In the genomic region with DNA sequence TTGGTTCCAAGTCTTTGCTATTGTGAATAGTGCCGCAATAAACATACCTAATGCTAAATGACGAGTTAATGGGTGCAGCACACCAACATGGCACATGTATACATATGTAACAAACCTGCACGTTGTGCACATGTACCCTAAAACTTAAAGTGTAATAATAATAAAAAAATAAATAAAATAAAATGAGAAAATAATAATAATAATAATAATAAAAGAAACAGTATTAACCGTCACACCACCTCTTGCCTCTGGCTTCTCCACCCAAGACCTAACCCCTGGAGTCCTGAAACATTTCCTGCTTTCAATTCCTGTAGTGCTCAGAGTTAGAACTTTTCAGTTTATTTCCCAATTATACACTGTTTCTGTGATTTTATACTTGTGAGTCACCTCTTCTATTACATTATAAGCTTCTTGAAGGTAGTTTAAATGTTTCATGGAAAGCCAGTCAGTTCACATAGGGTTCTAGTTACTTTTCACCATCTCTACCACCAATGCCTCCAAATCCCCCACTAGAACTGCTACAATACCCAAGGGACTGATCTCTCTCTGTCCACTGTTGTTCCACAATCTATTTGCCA, we compare ENCODE assay signal across 18 cellular contexts. TPM values are rescaled to one million over a fixed set of nuclear protein-coding genes. Genes with fewer than 3 reads are reported as not detected.
DNase-seq lines count a peak whose midpoint lies in the region; ATAC-seq, FAIRE-seq and TF ChIP-seq lines count a peak whose summit lies in the region.
"Had no signal": no experiment of that assay in that cellular context is flagged by ENCODE, and none has a peak within 500 bp of the region (broad histone marks: within the 10 kb centered on the region; RNA-seq: fewer than 3 reads in every experiment).

No MANE protein-coding gene starts in this region.

- no peak for ATAC-seq in activated CD4-positive, alpha-beta T cell treated with anti-CD3 and anti-CD28 coated beads for 36 hours
- ATAC-seq in left cardiac atrium (no peak), esophagus mucosa (no peak)
- ATAC-seq: K562 had no signal

- FAIRE-seq in HTR-8/SVneo (lab: Jason Lieb, UNC) (no peak), astrocyte (lab: Jason Lieb, UNC) (no peak)

- H3K36me3 ChIP-seq in Caco-2 (ENCODE audit: control insufficient read depth, insufficient read depth, low read length) = no peaks in the 10 kb centered on the region
- H3K36me3 ChIP-seq in astrocyte (ENCODE audit: insufficient read depth, low read length) = no peaks in the 10 kb centered on the region

- peaks cover 14% of the 10 kb centered on the region for H3K9me3 Mint-ChIP-seq in Caco-2 (ENCODE audit: unreplicated experiment)
- H3K9me3 Mint-ChIP-seq in astrocyte (ENCODE audit: unreplicated experiment) = no peaks in the 10 kb centered on the region
- no peaks in the 10 kb centered on the region for H3K9me3 Mint-ChIP-seq in activated CD4-positive, alpha-beta T cell treated with anti-CD3 and anti-CD28 coated beads for 36 hours (ENCODE audit: low read depth)

- POLR2A ChIA-PET in Caco-2 (lab: Charles Lee) = no interaction called here
- POLR2A ChIA-PET in activated CD4-positive, alpha-beta T cell treated with anti-CD3 and anti-CD28 coated beads for 36 hours (lab: Charles Lee) = no interaction called here

- CTCF ChIA-PET in Caco-2 (lab: Charles Lee) = no interaction called here
- CTCF ChIA-PET in activated CD4-positive, alpha-beta T cell treated with anti-CD3 and anti-CD28 coated beads for 36 hours (lab: Charles Lee) = interaction anchor here (0.7 to 1.2 kb wide), 4 partner anchors 14 to 247 kb away, joined by 3 to 4 read pairs (median 3); no protein-coding TSS in a partner anchor

- no peaks in the 10 kb centered on the region for H3K27me3 ChIP-seq in Caco-2 (replicated peaks; ENCODE audit: control insufficient read depth, insufficient read depth, low read length)
- no peaks in the 10 kb centered on the region for H3K27me3 ChIP-seq in astrocyte (ENCODE audit: insufficient read depth, low read length)

- no peak overlapping the region for H3K27ac ChIP-seq in astrocyte (ENCODE audit: low read depth, low read length)
- H3K27ac ChIP-seq: SK-N-MC had no signal

- DNase-seq in Caco-2 (no peak), HTR-8/SVneo (ENCODE audit: insufficient read length, low spot score) (peak; percentile 31), astrocyte (ENCODE audit: low read depth) (no peak), iris pigment epithelial cell (ENCODE audit: low read depth) (peak; percentile 53), left cardiac atrium (no peak)
- DNase-seq in activated CD4-positive, alpha-beta T cell treated with anti-CD3 and anti-CD28 coated beads for 36 hours = no peak
- DNase-seq: AML-193; DMS79 treated with DMSO at 0.1 percent for 48 hours; NCI-H1092; NCI-H345; NCI-H526 treated with DMSO at 0.1 percent for 48 hours; NK-92 treated with Interleukin-12 subunit alpha and Interleukin-12 subunit beta, amount 100 ng/mL, for 24 hours; OCI-M1 had no signal

- H3K4me3 Mint-ChIP-seq in Caco-2 (ENCODE audit: unreplicated experiment) (no peak overlapping the region), astrocyte (ENCODE audit: unreplicated experiment) (no peak overlapping the region)
- H3K4me3 Mint-ChIP-seq in activated CD4-positive, alpha-beta T cell treated with anti-CD3 and anti-CD28 coated beads for 36 hours = no peak overlapping the region

- H3K4me1 ChIP-seq in Caco-2 (peaks cover 17% of the 10 kb centered on the region), astrocyte (ENCODE audit: insufficient read depth, low read length) (peaks cover 9% of the 10 kb centered on the region)

- peaks cover 7% of the 10 kb centered on the region for H3K36me3 Mint-ChIP-seq in Caco-2 (ENCODE audit: insufficient read depth, unreplicated experiment)
- H3K36me3 Mint-ChIP-seq in astrocyte (ENCODE audit: low read depth, unreplicated experiment) = no peaks in the 10 kb centered on the region
- H3K36me3 Mint-ChIP-seq in activated CD4-positive, alpha-beta T cell treated with anti-CD3 and anti-CD28 coated beads for 36 hours (ENCODE audit: low read depth) = no peaks in the 10 kb centered on the region

- H3K4me1 Mint-ChIP-seq in Caco-2 (ENCODE audit: low read depth, unreplicated experiment) (peaks cover 16% of the 10 kb centered on the region), astrocyte (ENCODE audit: low read depth, unreplicated experiment) (peaks cover 24% of the 10 kb centered on the region)
- H3K4me1 Mint-ChIP-seq in activated CD4-positive, alpha-beta T cell treated with anti-CD3 and anti-CD28 coated beads for 36 hours = peaks cover 2% of the 10 kb centered on the region

- H3K9ac ChIP-seq in astrocyte (ENCODE audit: low read length) = no peak overlapping the region

- no peak overlapping the region for H3K4me2 ChIP-seq in astrocyte (ENCODE audit: low read length)

- no peak overlapping the region for H3K4me3 ChIP-seq in Caco-2 (ENCODE audit: low read depth, low read length)
- no peak overlapping the region for H3K4me3 ChIP-seq in astrocyte (ENCODE audit: insufficient read depth, low read depth, low read length)
- H3K4me3 ChIP-seq: K562, SK-N-MC had no signal

- no peaks in the 10 kb centered on the region for H3K27me3 Mint-ChIP-seq in Caco-2 (ENCODE audit: insufficient read depth, unreplicated experiment)
- H3K27me3 Mint-ChIP-seq in astrocyte (ENCODE audit: low read depth, unreplicated experiment) = no peaks in the 10 kb centered on the region
- peaks cover 17% of the 10 kb centered on the region for H3K27me3 Mint-ChIP-seq in activated CD4-positive, alpha-beta T cell treated with anti-CD3 and anti-CD28 coated beads for 36 hours

- H3K79me2 ChIP-seq in astrocyte (ENCODE audit: insufficient read depth, low read length) = no peaks in the 10 kb centered on the region

- intact Hi-C loops in Caco-2 (cut with micrococcal nuclease; ENCODE audit: unreplicated experiment) (no loop called here), left cardiac atrium (cut with DNase I) (no loop called here)
- intact Hi-C loops in activated CD4-positive, alpha-beta T cell treated with anti-CD3 and anti-CD28 coated beads for 36 hours (cut with DNase I, micrococcal nuclease) = no loop called here

- H3K27ac Mint-ChIP-seq in Caco-2 (ENCODE audit: unreplicated experiment) (peak overlapping the region; percentile 29), astrocyte (ENCODE audit: unreplicated experiment) (peak overlapping the region; percentile 68)
- no peak overlapping the region for H3K27ac Mint-ChIP-seq in activated CD4-positive, alpha-beta T cell treated with anti-CD3 and anti-CD28 coated beads for 36 hours

- TF ChIP-seq CTCF in Caco-2 (IDR thresholded peaks at IDR 0.05; ENCODE audit: insufficient read depth in 1 of 2, low read depth in 1 of 2, low read length in 1 of 2, severe bottlenecking in 1 of 2, unreplicated experiment in 1 of 2) (no peak), astrocyte (IDR thresholded peaks at IDR 0.05; ENCODE audit: insufficient read depth, low read depth, low read length) (no peak)

- H2AFZ ChIP-seq in astrocyte (ENCODE audit: low read depth, low read length) = no peak overlapping the region

- no peaks in the 10 kb centered on the region for H4K20me1 ChIP-seq in astrocyte (ENCODE audit: insufficient read depth, low read length)

- H3K9me3 ChIP-seq in Caco-2 = no peaks in the 10 kb centered on the region
- H3K9me3 ChIP-seq in astrocyte (ENCODE audit: insufficient read depth, low read depth, low read length) = no peaks in the 10 kb centered on the region

- no TSS peak for BruUV-seq in Caco-2 (replicated peaks; lab: Mats Ljungman, UMichigan)

RNA-seq across cellular contexts. Expression of gene GHSR, which starts 18.4 kb away (rescaled TPM):
- total RNA-seq in Caco-2 (2022) (not detected in 2 replicates), astrocyte (not detected in 2 replicates), left cardiac atrium (not detected), esophagus mucosa (not detected)
- total RNA-seq in activated CD4-positive, alpha-beta T cell treated with anti-CD3 and anti-CD28 coated beads for 36 hours = not detected
- total RNA-seq: A673, HT1080, K562 had no signal

RNA-seq across cellular contexts. Expression of gene TNFSF10, which starts 56.6 kb away (rescaled TPM):
- not detected in 2 replicates for total RNA-seq in Caco-2 (2022)
- total RNA-seq in astrocyte = 1.8 and 6.1 TPM in 2 replicates
- 10 to 100 TPM; 33.1 to 34.8 TPM for total RNA-seq in activated CD4-positive, alpha-beta T cell treated with anti-CD3 and anti-CD28 coated beads for 36 hours
- total RNA-seq in left cardiac atrium = 10 to 100 TPM; 12.7 to 18.6 TPM
- total RNA-seq in esophagus mucosa = 40.2 TPM
- total RNA-seq: A673, HT1080 had no signal

Comparison
In these comparisons a context has a peak if more than half of its experiments do, and no peak if none do; other contexts are left out.
1. DNase-seq: peak in HTR-8/SVneo (single experiment) and iris pigment epithelial cell (single experiment); none in Caco-2 (0 of 2), astrocyte (single experiment), activated CD4-positive, alpha-beta T cell treated with anti-CD3 and anti-CD28 coated beads for 36 hours (single experiment) and left cardiac atrium (single experiment).